ENCODE assay signal across 22 cellular contexts in genomic region chr3:64650096-64650622, GRCh38. TPM values are rescaled to one million over a fixed set of nuclear protein-coding genes. Genes with fewer than 3 reads are reported as not detected.
A peak's percentile ranks its signal among the peaks of the same experiment; 100 is the strongest.
DNase-seq lines count a peak whose midpoint lies in the region; ATAC-seq, FAIRE-seq and TF ChIP-seq lines count a peak whose summit lies in the region.
"Had no signal": no experiment of that assay in that cellular context is flagged by ENCODE, and none has a peak within 500 bp of the region (broad histone marks: within the 10 kb centered on the region; RNA-seq: fewer than 3 reads in every experiment).

No MANE protein-coding gene starts in this region.

- intact Hi-C loops in endothelial cell of umbilical vein (cut with micrococcal nuclease) = loop anchor here (1.0 kb wide), 3 partner anchors 16 to 36 kb away; no protein-coding TSS in a partner anchor

- TF ChIP-seq POLR2A in endothelial cell of umbilical vein (IDR thresholded peaks at IDR 0.05; ENCODE audit: low read depth, low read length) = no peak

- no peaks in the 10 kb centered on the region for H3K27me3 Mint-ChIP-seq in progenitor cell of endocrine pancreas
- H3K27me3 Mint-ChIP-seq: activated naive CD8-positive, alpha-beta T cell treated with anti-CD3 and anti-CD28 coated beads, Interleukin-2, amount 10 ng/mL, durations not matched to agents 7 days and 5 days; naive thymus-derived CD4-positive, alpha-beta T cell had no signal

- ATAC-seq in GM21786 (IDR thresholded peaks at IDR 0.05; ENCODE audit: unreplicated experiment) = no peak
- ATAC-seq: activated T-cell treated with anti-CD3 and anti-CD28 coated beads, Interleukin-2, amount 50 U/mL, for 4 hours; left cardiac atrium; naive thymus-derived CD4-positive, alpha-beta T cell had no signal

- H3K4me3 Mint-ChIP-seq in progenitor cell of endocrine pancreas (ENCODE audit: low read depth) = no peak overlapping the region
- H3K4me3 Mint-ChIP-seq: activated naive CD8-positive, alpha-beta T cell treated with anti-CD3 and anti-CD28 coated beads, Interleukin-2, amount 10 ng/mL, durations not matched to agents 7 days and 5 days; activated T-cell treated with anti-CD3 and anti-CD28 coated beads, Interleukin-2, amount 50 U/mL, for 4 hours; naive thymus-derived CD4-positive, alpha-beta T cell had no signal

- H3K4me3 ChIP-seq in endothelial cell of umbilical vein (replicated peaks in 1 of 3; ENCODE audit: insufficient read depth in 1 of 3, low read depth in 1 of 3, low read length in 3 of 3) = peak overlapping the region in 1 of 3 experiments; percentile 3
- H3K4me3 ChIP-seq: SJCRH30, thyroid gland had no signal

- peak overlapping the region; percentile 29 for H2AFZ ChIP-seq in endothelial cell of umbilical vein (ENCODE audit: low read depth, low read length)

- peaks cover 39% of the 10 kb centered on the region for H3K4me1 Mint-ChIP-seq in progenitor cell of endocrine pancreas (ENCODE audit: low read depth)
- H3K4me1 Mint-ChIP-seq: activated naive CD8-positive, alpha-beta T cell treated with anti-CD3 and anti-CD28 coated beads, Interleukin-2, amount 10 ng/mL, durations not matched to agents 7 days and 5 days; naive thymus-derived CD4-positive, alpha-beta T cell had no signal

- no peaks in the 10 kb centered on the region for H3K27me3 ChIP-seq in endothelial cell of umbilical vein (ENCODE audit: control insufficient read depth in 2 of 2, insufficient read depth in 2 of 2, low read length in 2 of 2)
- H3K27me3 ChIP-seq: SJCRH30, thyroid gland had no signal

- dilution Hi-C loops in endothelial cell of umbilical vein (cut with MboI; ENCODE audit: extremely low pct_ligation_motif_present, low sequenced_read_pairs) = no loop called here

- no peaks in the 10 kb centered on the region for H3K9me1 ChIP-seq in endothelial cell of umbilical vein (replicated peaks; ENCODE audit: control insufficient read depth, extremely low read depth, insufficient read depth, low read length)

- peak overlapping the region; percentile 68 for H3K27ac ChIP-seq in endothelial cell of umbilical vein (ENCODE audit: insufficient read depth, low read depth, low read length)
- H3K27ac ChIP-seq: SJCRH30, thyroid gland had no signal

- H4K20me1 ChIP-seq in endothelial cell of umbilical vein (replicated peaks; ENCODE audit: control insufficient read depth, extremely low read depth, insufficient read depth, low read length) = no peaks in the 10 kb centered on the region

- H3K9me3 ChIP-seq in endothelial cell of umbilical vein (replicated peaks; ENCODE audit: control insufficient read depth, insufficient read depth, low read length) = no peaks in the 10 kb centered on the region
- H3K9me3 ChIP-seq: SJCRH30, thyroid gland had no signal

- peaks cover 7% of the 10 kb centered on the region for H3K9me3 Mint-ChIP-seq in progenitor cell of endocrine pancreas (ENCODE audit: low read depth)
- H3K9me3 Mint-ChIP-seq: activated naive CD8-positive, alpha-beta T cell treated with anti-CD3 and anti-CD28 coated beads, Interleukin-2, amount 10 ng/mL, durations not matched to agents 7 days and 5 days; activated T-cell treated with anti-CD3 and anti-CD28 coated beads, Interleukin-2, amount 50 U/mL, for 4 hours had no signal

- peak overlapping the region; percentile 93 for H3K27ac Mint-ChIP-seq in progenitor cell of endocrine pancreas
- H3K27ac Mint-ChIP-seq: activated naive CD8-positive, alpha-beta T cell treated with anti-CD3 and anti-CD28 coated beads, Interleukin-2, amount 10 ng/mL, durations not matched to agents 7 days and 5 days; naive thymus-derived CD4-positive, alpha-beta T cell had no signal

- no peaks in the 10 kb centered on the region for H3K79me2 ChIP-seq in endothelial cell of umbilical vein (ENCODE audit: control insufficient read depth, insufficient read depth, low read length)

- H3K36me3 Mint-ChIP-seq in progenitor cell of endocrine pancreas (ENCODE audit: insufficient read depth) = peaks cover 41% of the 10 kb centered on the region
- H3K36me3 Mint-ChIP-seq: activated naive CD8-positive, alpha-beta T cell treated with anti-CD3 and anti-CD28 coated beads, Interleukin-2, amount 10 ng/mL, durations not matched to agents 7 days and 5 days; naive thymus-derived CD4-positive, alpha-beta T cell had no signal

- H3K9ac ChIP-seq in endothelial cell of umbilical vein (replicated peaks; ENCODE audit: extremely low read depth, insufficient read depth, low read length) = peak overlapping the region; percentile 4

- H3K4me1 ChIP-seq in endothelial cell of umbilical vein (ENCODE audit: control insufficient read depth, extremely low read depth, insufficient read depth, low read length) = peaks cover 25% of the 10 kb centered on the region
- H3K4me1 ChIP-seq: SJCRH30, thyroid gland had no signal

- CTCF ChIA-PET in endothelial cell of umbilical vein (lab: Charles Lee) = interaction anchor here (0.6 to 2.8 kb wide), 16 partner anchors 11 to 1822 kb away, joined by 3 to 18 read pairs (median 4); no protein-coding TSS in a partner anchor

- POLR2A ChIA-PET in endothelial cell of umbilical vein (lab: Charles Lee) = interaction anchor here (0.6 to 0.7 kb wide), 3 partner anchors 40 to 517 kb away, joined by 3 to 4 read pairs (median 4); no protein-coding TSS in a partner anchor

- FAIRE-seq in endothelial cell of umbilical vein (lab: Jason Lieb, UNC) = peak; percentile 93
- FAIRE-seq: D721Med, GM19239 had no signal

- BruUV-seq in endothelial cell of umbilical vein (replicated peaks; lab: Mats Ljungman, UMichigan) = no TSS peak

- DNase-seq in DMS53 (lab: John Stamatoyannopoulos, UW) (peak; percentile 82), NCI-H2029 treated with DMSO at 0.1 percent for 48 hours (lab: John Stamatoyannopoulos, UW) (peak; percentile 45), endothelial cell of umbilical vein (ENCODE audit: low read depth, low spot score) (peak; percentile 90), progenitor cell of endocrine pancreas (ENCODE audit: low spot score, unreplicated experiment) (no peak), hepatic stellate cell (ENCODE audit: low spot score) (no peak), NOMO-1 treated with DMSO at 0.1 percent for 48 hours (lab: John Stamatoyannopoulos, UW; ENCODE audit: unreplicated experiment) (no peak), GM20000 (ENCODE audit: low spot score) (no peak)
- DNase-seq: activated CD4-positive, alpha-beta T cell treated with anti-CD3 and anti-CD28 coated beads, Interleukin-2, amount 50 U/mL, for 1 hour; activated naive CD8-positive, alpha-beta T cell treated with anti-CD3 and anti-CD28 coated beads, Interleukin-2, amount 10 ng/mL, durations not matched to agents 7 days and 5 days; activated T-cell treated with anti-CD3 and anti-CD28 coated beads, Interleukin-2, amount 50 U/mL, for 4 hours; central memory CD4-positive, alpha-beta T cell; head of caudate nucleus; left cardiac atrium; MM.1S; naive thymus-derived CD4-positive, alpha-beta T cell; retina; SJCRH30; stimulated activated CD4-positive, alpha-beta T cell treated with anti-CD3 and anti-CD28 coated beads, Interleukin-4, amount 100 ng/mL, for 4 hours; thyroid gland had no signal

- peak overlapping the region; percentile 32 for H3K4me2 ChIP-seq in endothelial cell of umbilical vein (ENCODE audit: insufficient read depth, low read length)

- no peak for TF ChIP-seq CTCF in endothelial cell of umbilical vein (IDR thresholded peaks at IDR 0.05; ENCODE audit: extremely low read depth in 1 of 2, insufficient read depth in 1 of 2, low read depth in 1 of 2, low read length in 2 of 2)
- no peak for TF ChIP-seq CTCF in progenitor cell of endocrine pancreas (IDR thresholded peaks at IDR 0.05; ENCODE audit: unreplicated experiment)
- no peak for TF ChIP-seq CTCF in GM20000 (IDR thresholded peaks at IDR 0.05; ENCODE audit: extremely low read depth, missing control alignments)

- H3K36me3 ChIP-seq in endothelial cell of umbilical vein (ENCODE audit: control insufficient read depth in 2 of 2, extremely low read depth in 1 of 2, insufficient read depth in 2 of 2, low read length in 2 of 2) = peaks cover 0 to 2% of the 10 kb centered on the region in 2 experiments
- H3K36me3 ChIP-seq: SJCRH30 had no signal

TF ChIP-seq in endothelial cell of umbilical vein, 7 proteins besides CTCF, POLR2A, EP300 and RAD21:
- TF ChIP-seq MYC (IDR thresholded peaks at IDR 0.05; ENCODE audit: low read depth, low read length) (no peak), MAX (IDR thresholded peaks at IDR 0.05; ENCODE audit: insufficient read depth, insufficient read length) (no peak), POLR2AphosphoS5 (IDR thresholded peaks at IDR 0.05; ENCODE audit: insufficient read depth, low read depth, low read length) (peak; percentile 8), JUN (IDR thresholded peaks at IDR 0.05; ENCODE audit: borderline replicate concordance, insufficient read depth, insufficient read length, low read depth) (peak; percentile 60), FOS (IDR thresholded peaks at IDR 0.05; ENCODE audit: borderline replicate concordance, insufficient read depth, low read length) (peak; percentile 35)

RNA-seq across cellular contexts. Expression of gene ADAMTS9, which starts 37.6 kb away (rescaled TPM):
- 22.6 and 23.9 TPM in 2 replicates for total RNA-seq in endothelial cell of umbilical vein
- 5.1 and 6.5 TPM in 2 replicates for polyA plus RNA-seq in endothelial cell of umbilical vein
- polyA plus RNA-seq in endothelial cell of umbilical vein (2011; cell fraction: cytosol; rRNA removed) = 5.9 and 7.8 TPM in 2 replicates
- polyA plus RNA-seq in endothelial cell of umbilical vein (2011; cell fraction: nucleus; rRNA removed) = 25.5 and 28.4 TPM in 2 replicates
- polyA plus RNA-seq in endothelial cell of umbilical vein (2012) = 6.1 and 10.8 TPM in 2 replicates
- polyA minus RNA-seq in endothelial cell of umbilical vein = 27.9 and 37.5 TPM in 2 replicates
- not detected for polyA minus RNA-seq in endothelial cell of umbilical vein (2011; cell fraction: cytosol; rRNA and poly(A)+ RNA removed)
- 66.5 and 106 TPM in 2 replicates for polyA minus RNA-seq in endothelial cell of umbilical vein (2011; cell fraction: nucleus; rRNA and poly(A)+ RNA removed)
- total RNA-seq in progenitor cell of endocrine pancreas = 53.8 and 54.2 TPM in 2 replicates
- total RNA-seq: activated naive CD8-positive, alpha-beta T cell treated with anti-CD3 and anti-CD28 coated beads, Interleukin-2, amount 10 ng/mL, durations not matched to agents 7 days and 5 days; naive thymus-derived CD4-positive, alpha-beta T cell had no signal
- polyA plus RNA-seq: naive thymus-derived CD4-positive, alpha-beta T cell had no signal

Comparison
In these comparisons a context has a peak if more than half of its experiments do, and no peak if none do; other contexts are left out.
1. DNase-seq: peak in DMS53 (single experiment), NCI-H2029 treated with DMSO at 0.1 percent for 48 hours (single experiment) and endothelial cell of umbilical vein (single experiment); none in progenitor cell of endocrine pancreas (single experiment), hepatic stellate cell (single experiment), NOMO-1 treated with DMSO at 0.1 percent for 48 hours (single experiment) and GM20000 (single experiment).